ENCODE assay signal across 7 cellular contexts in genomic region chr5:39424751-39425524, GRCh38. TPM values are rescaled to one million over a fixed set of nuclear protein-coding genes. Genes with fewer than 3 reads are reported as not detected.
DNase-seq lines count a peak whose midpoint lies in the region; ATAC-seq and TF ChIP-seq lines count a peak whose summit lies in the region.

DAB2 (minus strand) TSS chr5:39424980; CDS start chr5:39394320, 30,660 bp downstream.

- peak within 1 kb of the TSS; percentile 61 for H3K4me3 ChIP-seq in ectodermal cell (ENCODE audit: insufficient read depth, low read depth, low read length)
- H3K4me3 ChIP-seq in left lung = peak within 1 kb of the TSS; percentile 53 to 55

- H3K4me1 ChIP-seq in ectodermal cell (ENCODE audit: control insufficient read depth, insufficient read depth, low read length) = peaks cover 16% of the 10 kb centered on the region
- peaks cover 19 to 49% of the 10 kb centered on the region in 2 donors for H3K4me1 ChIP-seq in left lung

- ATAC-seq in GM19372 (IDR thresholded peaks at IDR 0.05; ENCODE audit: low read depth, unreplicated experiment) = peak; percentile 73
- peak; percentile 81 for ATAC-seq in left lung
- no peak for ATAC-seq in HG02852 (IDR thresholded peaks at IDR 0.05; ENCODE audit: unreplicated experiment)

- peak within 1 kb of the TSS; percentile 63 for H3K4me3 Mint-ChIP-seq in activated CD4-positive, alpha-beta memory T cell treated with anti-CD3 and anti-CD28 coated beads, Interleukin-2, amount 10 ng/mL, durations not matched to agents 7 days and 5 days

- peak; percentile 41 to 43 for TF ChIP-seq CTCF in left lung (IDR thresholded peaks at IDR 0.05)

- CTCF ChIA-PET in activated CD4-positive, alpha-beta memory T cell treated with anti-CD3 and anti-CD28 coated beads, Interleukin-2, amount 10 ng/mL, durations not matched to agents 7 days and 5 days (lab: Charles Lee) = interaction anchor here (1.1 to 1.5 kb wide), 5 partner anchors 9 to 123 kb away, joined by 3 to 7 read pairs (median 4); no protein-coding TSS in a partner anchor

- H3K27me3 ChIP-seq in ectodermal cell (ENCODE audit: control insufficient read depth, insufficient read depth, low read length, poor library complexity, severe bottlenecking) = no peaks in the 10 kb centered on the region
- H3K27me3 ChIP-seq in left lung = peaks cover 0 to 10% of the 10 kb centered on the region in 2 donors

- DNase-seq in NCI-H1930 (lab: John Stamatoyannopoulos, UW) = peak; percentile 22 to 52
- DNase-seq in activated CD4-positive, alpha-beta memory T cell treated with anti-CD3 and anti-CD28 coated beads, Interleukin-2, amount 10 ng/mL, durations not matched to agents 7 days and 5 days = peak; percentile 42
- DNase-seq in left lung = peak; percentile 92 to 94
- DNase-seq in stimulated activated CD4-positive, alpha-beta T cell treated with anti-CD3 and anti-CD28 coated beads, Interleukin-2, amount 100 ng/mL, for 48 hours = peak; percentile 23 to 34

- WGBS in ectodermal cell, 2 experiments = 1% methylated on average over 50 to 51 of the region's 51 CpGs

- H3K36me3 ChIP-seq in ectodermal cell (ENCODE audit: control insufficient read depth, insufficient read depth, low read length) = no peaks in the 10 kb centered on the region
- no peaks in the 10 kb centered on the region for H3K36me3 ChIP-seq in left lung

- POLR2A ChIA-PET in activated CD4-positive, alpha-beta memory T cell treated with anti-CD3 and anti-CD28 coated beads, Interleukin-2, amount 10 ng/mL, durations not matched to agents 7 days and 5 days (lab: Charles Lee) = no interaction called here

- H3K27ac ChIP-seq in ectodermal cell (ENCODE audit: insufficient read depth, low read depth, low read length, poor library complexity, severe bottlenecking) (peak within 1 kb of the TSS; percentile 73), left lung (peak within 1 kb of the TSS; percentile 87 to 90)

- H3K27ac Mint-ChIP-seq in activated CD4-positive, alpha-beta memory T cell treated with anti-CD3 and anti-CD28 coated beads, Interleukin-2, amount 10 ng/mL, durations not matched to agents 7 days and 5 days = no peak within 1 kb of the TSS

- no peaks in the 10 kb centered on the region for H3K36me3 Mint-ChIP-seq in activated CD4-positive, alpha-beta memory T cell treated with anti-CD3 and anti-CD28 coated beads, Interleukin-2, amount 10 ng/mL, durations not matched to agents 7 days and 5 days (ENCODE audit: low read depth)

- H3K9me3 ChIP-seq in ectodermal cell (ENCODE audit: control insufficient read depth, low read length) = no peaks in the 10 kb centered on the region
- H3K9me3 ChIP-seq in left lung = no peaks in the 10 kb centered on the region

- peaks cover 7% of the 10 kb centered on the region for H3K4me1 Mint-ChIP-seq in activated CD4-positive, alpha-beta memory T cell treated with anti-CD3 and anti-CD28 coated beads, Interleukin-2, amount 10 ng/mL, durations not matched to agents 7 days and 5 days

- intact Hi-C loops in left lung (cut with DNase I) = loop anchor here in 1 of 2 donors (10.0 kb wide), 1 partner anchor 80 kb away; no protein-coding TSS in a partner anchor

- no peaks in the 10 kb centered on the region for H3K9me3 Mint-ChIP-seq in activated CD4-positive, alpha-beta memory T cell treated with anti-CD3 and anti-CD28 coated beads, Interleukin-2, amount 10 ng/mL, durations not matched to agents 7 days and 5 days

- peaks cover 57% of the 10 kb centered on the region for H3K27me3 Mint-ChIP-seq in activated CD4-positive, alpha-beta memory T cell treated with anti-CD3 and anti-CD28 coated beads, Interleukin-2, amount 10 ng/mL, durations not matched to agents 7 days and 5 days

RNA-seq across cellular contexts. Expression of gene DAB2, which starts in this region (rescaled TPM):
- total RNA-seq in activated CD4-positive, alpha-beta memory T cell treated with anti-CD3 and anti-CD28 coated beads, Interleukin-2, amount 10 ng/mL, durations not matched to agents 7 days and 5 days = not detected
- 20.3 TPM for polyA plus RNA-seq in ectodermal cell (2013, experiment 1 of 4)
- polyA plus RNA-seq in ectodermal cell (2013, experiment 2 of 4) = 20.0 TPM
- polyA plus RNA-seq in ectodermal cell (2013, experiment 3 of 4) = 13.1 TPM
- 15.6 TPM for polyA plus RNA-seq in ectodermal cell (2013, experiment 4 of 4)
- total RNA-seq in left lung = 100 to 1,000 TPM; 159 to 162 TPM

Comparison
In these comparisons a context has a peak if more than half of its experiments do, and no peak if none do; other contexts are left out.
1. RNA of gene DAB2 (total RNA-seq): 159 to 162 TPM in left lung; not detected in activated CD4-positive, alpha-beta memory T cell treated with anti-CD3 and anti-CD28 coated beads, Interleukin-2, amount 10 ng/mL, durations not matched to agents 7 days and 5 days; every median in the first group is over 100 times any median in the second.
2. Peak in DNase-seq in activated CD4-positive, alpha-beta memory T cell treated with anti-CD3 and anti-CD28 coated beads, Interleukin-2, amount 10 ng/mL, durations not matched to agents 7 days and 5 days; RNA of the gene not detected or under 1 TPM.
3. DNase-seq: peak in every context shown above with its lines; median percentile 93 in left lung; 42 in activated CD4-positive, alpha-beta memory T cell treated with anti-CD3 and anti-CD28 coated beads, Interleukin-2, amount 10 ng/mL, durations not matched to agents 7 days and 5 days; 37 in NCI-H1930; 28 in stimulated activated CD4-positive, alpha-beta T cell treated with anti-CD3 and anti-CD28 coated beads, Interleukin-2, amount 100 ng/mL, for 48 hours.